In the genomic region with DNA sequence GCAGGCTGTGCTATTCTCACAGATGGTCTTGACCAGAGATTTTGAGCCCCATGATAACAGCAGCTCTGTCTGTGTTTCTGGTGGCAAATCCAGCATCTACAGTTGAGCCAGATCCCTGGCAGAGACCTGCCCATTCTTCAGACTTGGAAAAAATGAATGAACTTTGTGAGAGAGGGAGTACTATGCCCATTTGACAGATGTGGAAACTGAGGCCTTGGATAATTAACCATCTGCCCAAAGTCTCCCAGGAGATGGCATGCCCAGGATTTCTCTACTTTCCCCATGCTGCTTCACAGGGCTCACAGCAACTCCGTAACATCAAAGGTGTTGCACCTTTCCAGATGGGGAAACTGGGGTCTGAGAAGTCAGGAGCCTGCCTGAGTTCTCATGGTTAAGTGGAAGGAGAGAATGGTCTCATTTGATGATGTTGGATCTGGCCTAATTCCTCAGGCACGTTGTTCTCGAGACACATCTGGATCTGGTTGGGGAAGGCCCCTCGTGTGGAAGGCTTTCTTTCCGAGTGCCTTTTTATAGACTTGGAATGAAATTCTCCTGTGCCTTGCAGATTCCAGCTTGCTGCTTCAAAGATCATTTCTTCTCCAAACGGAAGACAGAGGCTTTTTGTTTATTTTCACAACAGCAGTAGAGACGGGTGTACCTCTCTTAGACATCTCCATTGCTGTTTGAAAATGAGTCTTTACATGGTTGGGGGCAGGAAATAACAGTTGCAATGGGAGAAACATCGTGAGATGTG, we compare ENCODE assay signal across 24 cellular contexts.
DNase-seq lines count a peak whose midpoint lies in the region; ATAC-seq, FAIRE-seq and TF ChIP-seq lines count a peak whose summit lies in the region.
"Had no signal": no experiment of that assay in that cellular context is flagged by ENCODE, and none has a peak within 500 bp of the region (broad histone marks: within the 10 kb centered on the region; RNA-seq: fewer than 3 reads in every experiment).

No MANE protein-coding gene starts in this region.

- H3K27me3 ChIP-seq in K562 (ENCODE audit: control insufficient read depth in 2 of 2, insufficient read depth in 2 of 2, low read length in 2 of 2) (peaks cover 8 to 22% of the 10 kb centered on the region in 2 experiments), MM.1S (replicated peaks; ENCODE audit: insufficient read depth, low read length) (no peaks in the 10 kb centered on the region), ascending aorta (no peaks in the 10 kb centered on the region)
- H3K27me3 ChIP-seq: BLaER1, dorsolateral prefrontal cortex, neutrophil had no signal

- in situ Hi-C loops in K562 (cut with MboI): no loop called here

- H3K4me1 ChIP-seq in K562 (replicated peaks in 1 of 2; ENCODE audit: control insufficient read depth in 2 of 2, insufficient read depth in 2 of 2, low read length in 2 of 2) (no peaks in the 10 kb centered on the region), MM.1S (ENCODE audit: low read length) (no peaks in the 10 kb centered on the region), ascending aorta (no peaks in the 10 kb centered on the region)
- H3K4me1 ChIP-seq: BLaER1 had no signal

- CTCF ChIA-PET in K562 (lab: Yijun Ruan, JAX; ENCODE audit: low intra/inter-chr PET ratio): no interaction called here

- TF ChIP-seq CTCF in K562 (IDR thresholded peaks at IDR 0.05 in 2 of 3, conservative IDR thresholded peaks at IDR 0.05 in 1 of 3; ENCODE audit: insufficient read depth in 2 of 3, low read depth in 1 of 3, low read length in 3 of 3) (no peak), fibroblast of villous mesenchyme (IDR thresholded peaks at IDR 0.05; ENCODE audit: insufficient read depth, low read depth, low read length) (no peak), MM.1S (IDR thresholded peaks at IDR 0.05; ENCODE audit: low read length) (no peak), ascending aorta (IDR thresholded peaks at IDR 0.05) (no peak)

- H3K9ac ChIP-seq in K562 (ENCODE audit: insufficient read depth in 1 of 2, low read depth in 2 of 2, low read length in 2 of 2): no peak overlapping the region
- H3K9ac ChIP-seq in MM.1S (ENCODE audit: low read length): no peak overlapping the region
- H3K9ac ChIP-seq: BLaER1 had no signal

- intact Hi-C loops in K562 (cut with micrococcal nuclease) (no loop called here), sciatic nerve (cut with DNase I) (no loop called here), ascending aorta (cut with DNase I) (no loop called here)

- H4K20me1 ChIP-seq in K562 (replicated peaks; ENCODE audit: control insufficient read depth, insufficient read depth, low read length) (no peaks in the 10 kb centered on the region), MM.1S (ENCODE audit: insufficient read depth, low read length) (no peaks in the 10 kb centered on the region)
- H4K20me1 ChIP-seq: BLaER1 had no signal

- peak; percentile 70 for DNase-seq in GM04503 (ENCODE audit: low read depth)
- DNase-seq in K562 (ENCODE audit: extremely low read depth in 1 of 4, low spot score in 3 of 4): no peak
- DNase-seq in fibroblast of villous mesenchyme (ENCODE audit: low read depth): peak; percentile 12
- DNase-seq in sciatic nerve (ENCODE audit: low spot score): no peak
- no peak for DNase-seq in MM.1S
- DNase-seq in ascending aorta (ENCODE audit: low spot score in 2 of 2): no peak
- DNase-seq in mucosa of gallbladder (ENCODE audit: low spot score): no peak
- no peak for DNase-seq in NK-92 treated with Interleukin-12 subunit alpha and Interleukin-12 subunit beta, amount 100 ng/mL, for 24 hours (lab: John Stamatoyannopoulos, UW)
- DNase-seq: activated CD4-positive, alpha-beta T cell treated with anti-CD3 and anti-CD28 coated beads, Interleukin-2, amount 10 ng/mL, durations not matched to agents 24 days and 14 days; activated naive CD4-positive, alpha-beta T cell; activated T-cell treated with anti-CD3 and anti-CD28 coated beads, Interleukin-2, amount 50 U/mL, for 48 hours; amniotic stem cell; DMS79; dorsolateral prefrontal cortex; kidney glomerular epithelial cell; NCI-H2029 treated with DMSO at 0.1 percent for 48 hours; NCI-H2227 treated with DMSO at 0.1 percent for 48 hours; NCI-H748 treated with DMSO at 0.1 percent for 48 hours had no signal

- no peaks in the 10 kb centered on the region for H3K9me2 ChIP-seq in MM.1S (replicated peaks; ENCODE audit: insufficient read depth, low read length)

- no peak for ATAC-seq in K562
- peak; percentile 44 for ATAC-seq in sciatic nerve
- ATAC-seq: GM12878 had no signal

- POLR2A ChIA-PET in K562 (lab: Yijun Ruan, JAX): no interaction called here

- no peak overlapping the region for H3K4me3 ChIP-seq in K562
- no peak overlapping the region for H3K4me3 ChIP-seq in fibroblast of villous mesenchyme (ENCODE audit: low read depth, low read length)
- H3K4me3 ChIP-seq in MM.1S (ENCODE audit: low read length): no peak overlapping the region
- no peak overlapping the region for H3K4me3 ChIP-seq in ascending aorta
- H3K4me3 ChIP-seq: BLaER1, dorsolateral prefrontal cortex, GM12878, lung had no signal

- H2AFZ ChIP-seq in K562 (ENCODE audit: low read depth, low read length): no peak overlapping the region
- no peak overlapping the region for H2AFZ ChIP-seq in MM.1S (ENCODE audit: low read length)

- BruUV-seq in K562 (replicated peaks; lab: Mats Ljungman, UMichigan): no TSS peak

- H3K36me3 ChIP-seq in K562 (ENCODE audit: control insufficient read depth, insufficient read depth, low read length) (no peaks in the 10 kb centered on the region), MM.1S (replicated peaks; ENCODE audit: insufficient read depth, low read length) (no peaks in the 10 kb centered on the region), ascending aorta (no peaks in the 10 kb centered on the region)
- H3K36me3 ChIP-seq: BLaER1, neutrophil had no signal

- H3K79me2 ChIP-seq in K562 (ENCODE audit: control insufficient read depth, insufficient read depth, low read length) (no peaks in the 10 kb centered on the region), MM.1S (ENCODE audit: low read length) (no peaks in the 10 kb centered on the region)

- TF ChIP-seq EP300 in K562 (IDR thresholded peaks at IDR 0.05; ENCODE audit: low read length): no peak

- no peak for TF ChIP-seq POLR2A in K562 (conservative IDR thresholded peaks at IDR 0.05)

- no peak for TF ChIP-seq RAD21 in K562 (CRISPR knock-in tag; conservative IDR thresholded peaks at IDR 0.05 in 1 of 2, IDR thresholded peaks at IDR 0.05 in 1 of 2)

- no peak for FAIRE-seq in K562 (lab: Jason Lieb, UNC)
- FAIRE-seq: GM12878, H1 had no signal

- no peaks in the 10 kb centered on the region for H3K9me3 ChIP-seq in K562 (replicated peaks; ENCODE audit: control insufficient read depth, insufficient read depth, low read depth, low read length)
- no peaks in the 10 kb centered on the region for H3K9me3 ChIP-seq in MM.1S (replicated peaks; ENCODE audit: insufficient read depth, low read length)
- H3K9me3 ChIP-seq in ascending aorta: no peaks in the 10 kb centered on the region
- H3K9me3 ChIP-seq: BLaER1, neutrophil had no signal

- H3K27ac ChIP-seq in K562 (ENCODE audit: extremely low read depth, low read depth, low read length) (no peak overlapping the region), MM.1S (ENCODE audit: low read length) (no peak overlapping the region), ascending aorta (no peak overlapping the region)
- H3K27ac ChIP-seq: BLaER1, neutrophil, VCaP had no signal

- H3F3A ChIP-seq in MM.1S (ENCODE audit: insufficient read depth, low read length): no peaks in the 10 kb centered on the region

- no peaks in the 10 kb centered on the region for H3K9me1 ChIP-seq in K562 (ENCODE audit: control insufficient read depth, insufficient read depth, low read length)

- no peak overlapping the region for H3K4me2 ChIP-seq in K562 (ENCODE audit: insufficient read depth, low read length)
- no peak overlapping the region for H3K4me2 ChIP-seq in MM.1S (ENCODE audit: low read depth, low read length)
- H3K4me2 ChIP-seq: BLaER1 had no signal

- 6% methylated on average over 8 of the region's 8 CpGs for WGBS in K562 (ENCODE audit: insufficient coverage, low coverage, missing lambda C conversion rate)

TF ChIP-seq in K562, 482 proteins besides CTCF, POLR2A, EP300 and RAD21:
- TF ChIP-seq RBM25 (IDR thresholded peaks at IDR 0.05; ENCODE audit: low read depth, low read length, severe bottlenecking) (peak; percentile 66), BCOR (IDR thresholded peaks at IDR 0.05) (peak; percentile 15; the same call in 1 of the 2 replicates)
- TF ChIP-seq, protein P1, sequence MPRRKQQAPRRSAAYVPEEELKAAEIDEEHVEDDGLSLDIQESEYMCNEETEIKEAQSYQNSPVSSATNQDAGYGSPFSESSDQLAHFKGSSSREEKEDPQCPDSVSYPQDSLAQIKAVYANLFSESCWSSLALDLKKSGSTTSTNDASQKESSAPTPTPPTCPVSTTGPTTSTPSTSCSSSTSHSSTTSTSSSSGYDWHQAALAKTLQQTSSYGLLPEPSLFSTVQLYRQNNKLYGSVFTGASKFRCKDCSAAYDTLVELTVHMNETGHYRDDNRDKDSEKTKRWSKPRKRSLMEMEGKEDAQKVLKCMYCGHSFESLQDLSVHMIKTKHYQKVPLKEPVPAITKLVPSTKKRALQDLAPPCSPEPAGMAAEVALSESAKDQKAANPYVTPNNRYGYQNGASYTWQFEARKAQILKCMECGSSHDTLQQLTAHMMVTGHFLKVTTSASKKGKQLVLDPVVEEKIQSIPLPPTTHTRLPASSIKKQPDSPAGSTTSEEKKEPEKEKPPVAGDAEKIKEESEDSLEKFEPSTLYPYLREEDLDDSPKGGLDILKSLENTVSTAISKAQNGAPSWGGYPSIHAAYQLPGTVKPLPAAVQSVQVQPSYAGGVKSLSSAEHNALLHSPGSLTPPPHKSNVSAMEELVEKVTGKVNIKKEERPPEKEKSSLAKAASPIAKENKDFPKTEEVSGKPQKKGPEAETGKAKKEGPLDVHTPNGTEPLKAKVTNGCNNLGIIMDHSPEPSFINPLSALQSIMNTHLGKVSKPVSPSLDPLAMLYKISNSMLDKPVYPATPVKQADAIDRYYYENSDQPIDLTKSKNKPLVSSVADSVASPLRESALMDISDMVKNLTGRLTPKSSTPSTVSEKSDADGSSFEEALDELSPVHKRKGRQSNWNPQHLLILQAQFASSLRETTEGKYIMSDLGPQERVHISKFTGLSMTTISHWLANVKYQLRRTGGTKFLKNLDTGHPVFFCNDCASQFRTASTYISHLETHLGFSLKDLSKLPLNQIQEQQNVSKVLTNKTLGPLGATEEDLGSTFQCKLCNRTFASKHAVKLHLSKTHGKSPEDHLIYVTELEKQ (CRISPR knock-in tag; IDR thresholded peaks at IDR 0.05): no peak

Comparison
In these comparisons a context has a peak if more than half of its experiments do, and no peak if none do; other contexts are left out.
1. DNase-seq: peak in GM04503 (single experiment) and fibroblast of villous mesenchyme (single experiment); none in K562 (0 of 4), sciatic nerve (single experiment), MM.1S (single experiment), ascending aorta (0 of 2), mucosa of gallbladder (single experiment) and NK-92 treated with Interleukin-12 subunit alpha and Interleukin-12 subunit beta, amount 100 ng/mL, for 24 hours (single experiment).